ENCODE assay signal across 28 cellular contexts in the genomic region with DNA sequence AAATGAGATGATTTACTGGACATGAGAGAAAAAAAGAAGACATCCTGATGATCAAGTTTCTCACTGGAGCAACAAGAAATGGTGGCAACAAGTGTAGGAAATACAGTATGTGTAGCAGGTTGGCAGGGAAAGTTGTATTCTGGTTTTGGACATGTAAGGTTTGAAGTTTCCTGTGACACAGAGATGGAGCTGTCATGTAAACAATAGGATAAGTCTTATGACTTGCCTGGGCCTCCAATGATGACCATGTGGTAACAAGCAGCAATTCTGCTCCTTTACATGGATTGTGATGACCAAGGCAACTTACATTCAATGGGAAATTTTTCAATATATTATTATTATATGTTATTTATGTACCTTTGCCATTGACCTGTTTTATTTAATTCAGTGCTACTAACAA.
"Had no signal": no experiment of that assay in that cellular context is flagged by ENCODE, and none has a peak within 500 bp of the region (broad histone marks: within the 10 kb centered on the region; RNA-seq: fewer than 3 reads in every experiment).

No MANE protein-coding gene starts in this region.

- DNase-seq: hypothalamus; immature natural killer cell; kidney; left ventricle myocardium inferior; mesenchymal stem cell; naive thymus-derived CD8-positive, alpha-beta T cell; nucleus accumbens; pancreas; posterior cingulate gyrus; retina; right cardiac atrium; stimulated activated CD4-positive, alpha-beta T cell treated with anti-CD3 and anti-CD28 coated beads, Interleukin-12 subunit alpha, Interleukin-12 subunit beta, amount 100 ng/mL, for 4 hours; stimulated activated CD4-positive, alpha-beta T cell treated with anti-CD3 and anti-CD28 coated beads, Interleukin-15, amount 100 ng/mL, for 24 hours; stimulated activated CD4-positive, alpha-beta T cell treated with anti-CD3 and anti-CD28 coated beads, Interleukin-2, amount 100 ng/mL, for 24 hours; stimulated activated CD4-positive, alpha-beta T cell treated with anti-CD3 and anti-CD28 coated beads, Interleukin-4, amount 100 ng/mL, for 1 hour; stimulated activated naive CD4-positive, alpha-beta T cell; tibial artery; trophoblast cell; uterus had no signal

- H3K36me3 ChIP-seq: prostate gland, thoracic aorta, uterus had no signal

- H3K27ac ChIP-seq: left ventricle myocardium inferior, pancreas, prostate gland, skin epidermis, suprapubic skin, thoracic aorta, tibial artery, uterus had no signal

- H3K27ac Mint-ChIP-seq: naive thymus-derived CD8-positive, alpha-beta T cell; nephron; stimulated activated naive CD8-positive, alpha-beta T cell treated with anti-CD3 and anti-CD28 coated beads, Interleukin-15, Interleukin-2, amounts not matched to agents 100 ng/mL and 50 ng/mL, for 24 hours had no signal

- H3K4me1 ChIP-seq: pancreas, prostate gland, suprapubic skin, uterus had no signal

- H3K27me3 ChIP-seq: pancreas, suprapubic skin, tibial artery, uterus had no signal

- ATAC-seq: naive thymus-derived CD8-positive, alpha-beta T cell; pancreas; right cardiac atrium; sciatic nerve had no signal

- H3K9me3 Mint-ChIP-seq: immature natural killer cell; naive thymus-derived CD8-positive, alpha-beta T cell; nephron; neural crest cell; stimulated activated naive CD8-positive, alpha-beta T cell treated with anti-CD3 and anti-CD28 coated beads, Interleukin-15, Interleukin-2, amounts not matched to agents 100 ng/mL and 50 ng/mL, for 24 hours had no signal

- H3K9me3 ChIP-seq: left ventricle myocardium inferior, pancreas, prostate gland, suprapubic skin, thoracic aorta, tibial artery, uterus had no signal

- H3K4me3 Mint-ChIP-seq: immature natural killer cell; naive thymus-derived CD8-positive, alpha-beta T cell; nephron; neural crest cell; stimulated activated naive CD8-positive, alpha-beta T cell treated with anti-CD3 and anti-CD28 coated beads, Interleukin-15, Interleukin-2, amounts not matched to agents 100 ng/mL and 50 ng/mL, for 24 hours had no signal

- H3K4me3 ChIP-seq: left ventricle myocardium inferior, lung, pancreas, prostate gland, skin epidermis, suprapubic skin, thoracic aorta, tibial artery, uterus had no signal

- H3K27me3 Mint-ChIP-seq: naive thymus-derived CD8-positive, alpha-beta T cell; stimulated activated naive CD8-positive, alpha-beta T cell treated with anti-CD3 and anti-CD28 coated beads, Interleukin-15, Interleukin-2, amounts not matched to agents 100 ng/mL and 50 ng/mL, for 24 hours had no signal
